In genomic region chr5:173340984-173341383, GRCh38 we compare ENCODE assay signal across 28 cellular contexts.
"Had no signal": no experiment of that assay in that cellular context is flagged by ENCODE, and none has a peak within 500 bp of the region (broad histone marks: within the 10 kb centered on the region; RNA-seq: fewer than 3 reads in every experiment).

No MANE protein-coding gene starts in this region.

- H3K9me3 Mint-ChIP-seq: mesothelial cell of epicardium; natural killer cell treated with Interleukin-12 subunit alpha and Interleukin-12 subunit beta and Interleukin-15 and Interleukin-18, amount 100 ng/mL, for 72 hours; neural crest cell; stimulated activated effector memory CD8-positive, alpha-beta T cell treated with anti-CD3 and anti-CD28 coated beads, Interleukin-12 subunit alpha, Interleukin-12 subunit beta, amount 100 ng/mL, for 72 hours; type B pancreatic cell had no signal

- H3K4me1 Mint-ChIP-seq: naive B cell; neural crest cell; stimulated activated effector memory CD8-positive, alpha-beta T cell treated with anti-CD3 and anti-CD28 coated beads, Interleukin-12 subunit alpha, Interleukin-12 subunit beta, amount 100 ng/mL, for 72 hours had no signal

- FAIRE-seq: kidney had no signal

- H3K27me3 ChIP-seq: right atrium auricular region, sigmoid colon, testis had no signal

- H3K4me1 ChIP-seq: esophagus squamous epithelium, prostate gland, right atrium auricular region, sigmoid colon, stomach, testis, tibial artery had no signal

- H3K4me3 Mint-ChIP-seq: mesothelial cell of epicardium; naive B cell; natural killer cell treated with Interleukin-12 subunit alpha and Interleukin-12 subunit beta and Interleukin-15 and Interleukin-18, amount 100 ng/mL, for 72 hours; neural crest cell; stimulated activated effector memory CD8-positive, alpha-beta T cell treated with anti-CD3 and anti-CD28 coated beads, Interleukin-12 subunit alpha, Interleukin-12 subunit beta, amount 100 ng/mL, for 72 hours; type B pancreatic cell had no signal

- ATAC-seq: left lobe of liver; mucosa of descending colon; natural killer cell treated with Interleukin-12 subunit alpha and Interleukin-12 subunit beta and Interleukin-15 and Interleukin-18, amount 100 ng/mL, for 72 hours; stimulated activated effector memory CD8-positive, alpha-beta T cell treated with anti-CD3 and anti-CD28 coated beads, Interleukin-12 subunit alpha, Interleukin-12 subunit beta, amount 100 ng/mL, for 72 hours had no signal

- DNase-seq: dermis blood vessel endothelial cell; effector memory CD4-positive, alpha-beta T cell; erythroblast; esophagus squamous epithelium; foreskin melanocyte; hypothalamus; kidney; mesenchymal stem cell; mucosa of descending colon; naive B cell; nucleus accumbens; sigmoid colon; stimulated activated CD4-positive, alpha-beta T cell treated with anti-CD3 and anti-CD28 coated beads, Interleukin-2, amount 100 ng/mL, for 24 hours; stimulated activated CD4-positive, alpha-beta T cell treated with anti-CD3 and anti-CD28 coated beads, Interleukin-4, amount 100 ng/mL, for 24 hours; stimulated activated naive CD4-positive, alpha-beta T cell treated with Interleukin-2 at 50 U/mL for 16 hours; stomach; testis; tibial artery had no signal

- H3K36me3 ChIP-seq: esophagus squamous epithelium, prostate gland, right atrium auricular region, sigmoid colon, stomach, tibial artery had no signal

- H3K36me3 Mint-ChIP-seq: mesothelial cell of epicardium; naive B cell; natural killer cell treated with Interleukin-12 subunit alpha and Interleukin-12 subunit beta and Interleukin-15 and Interleukin-18, amount 100 ng/mL, for 72 hours; stimulated activated effector memory CD8-positive, alpha-beta T cell treated with anti-CD3 and anti-CD28 coated beads, Interleukin-12 subunit alpha, Interleukin-12 subunit beta, amount 100 ng/mL, for 72 hours; type B pancreatic cell had no signal

- H3K27ac ChIP-seq: coronary artery, esophagus squamous epithelium, prostate gland, right atrium auricular region, sigmoid colon, stomach, testis, tibial artery had no signal

- H3K9me3 ChIP-seq: esophagus squamous epithelium, mucosa of descending colon, prostate gland, right atrium auricular region, sigmoid colon, stomach, testis, tibial artery had no signal

- H3K4me3 ChIP-seq: coronary artery, esophagus squamous epithelium, lung, mucosa of descending colon, prostate gland, right atrium auricular region, sigmoid colon, stomach, testis, tibial artery had no signal

- H3K27ac Mint-ChIP-seq: mesothelial cell of epicardium; naive B cell; natural killer cell treated with Interleukin-12 subunit alpha and Interleukin-12 subunit beta and Interleukin-15 and Interleukin-18, amount 100 ng/mL, for 72 hours; stimulated activated effector memory CD8-positive, alpha-beta T cell treated with anti-CD3 and anti-CD28 coated beads, Interleukin-12 subunit alpha, Interleukin-12 subunit beta, amount 100 ng/mL, for 72 hours; type B pancreatic cell had no signal
